In genomic region chr16:48607056-48607825, GRCh38 we compare ENCODE assay signal across 10 cellular contexts. TPM values are rescaled to one million over a fixed set of nuclear protein-coding genes. Genes with fewer than 3 reads are reported as not detected.
DNase-seq lines count a peak whose midpoint lies in the region; ATAC-seq and TF ChIP-seq lines count a peak whose summit lies in the region.
"Had no signal": no experiment of that assay in that cellular context is flagged by ENCODE, and none has a peak within 500 bp of the region (broad histone marks: within the 10 kb centered on the region; RNA-seq: fewer than 3 reads in every experiment).

No MANE protein-coding gene starts in this region.

- peaks cover 20% of the 10 kb centered on the region for H3K36me3 ChIP-seq in DND-41 (ENCODE audit: insufficient read depth, low read length)
- peaks cover 28% of the 10 kb centered on the region for H3K36me3 ChIP-seq in OCI-LY7 (ENCODE audit: insufficient read depth, low read length)
- H3K36me3 ChIP-seq in prostate gland, result no peaks in the 10 kb centered on the region
- H3K36me3 ChIP-seq in Karpas-422 (ENCODE audit: insufficient read depth, low read length), result 0 out of 2 replicates have a peak, but pooled peaks cover 7% of the 10 kb centered on the region

- H3K9ac ChIP-seq in DND-41 (ENCODE audit: low read depth, low read length) (peak overlapping the region; percentile 89; the same call in 1 of the 2 replicates), Karpas-422 (ENCODE audit: low read length) (no peak overlapping the region)

- TF ChIP-seq CTCF in DND-41 (IDR thresholded peaks at IDR 0.05; ENCODE audit: borderline replicate concordance, extremely low read depth, low read length, poor library complexity, severe bottlenecking) (no peak), OCI-LY7 (conservative IDR thresholded peaks at IDR 0.05; ENCODE audit: low read length) (no peak), fibroblast of pulmonary artery (IDR thresholded peaks at IDR 0.05; ENCODE audit: low read length, missing control alignments) (no peak), prostate gland (IDR thresholded peaks at IDR 0.05) (peak in 1 of 4 experiments; percentile 10), GM13977 (IDR thresholded peaks at IDR 0.05; ENCODE audit: extremely low read depth, insufficient read depth, missing control alignments) (no peak)

- WGBS in prostate gland, result 56% methylated on average over 7 of the region's 7 CpGs

- POLR2A ChIA-PET in OCI-LY7 (lab: Charles Lee), result no interaction called here

- DNase-seq in DND-41 (no peak), OCI-LY7 (ENCODE audit: low spot score) (no peak), fibroblast of pulmonary artery (ENCODE audit: low read depth) (peak; percentile 42), prostate gland (ENCODE audit: low spot score) (peak; percentile 86), GM13977 (ENCODE audit: low spot score) (no peak), Karpas-422 (no peak), NCI-H2081 treated with DMSO at 0.1 percent for 48 hours (lab: John Stamatoyannopoulos, UW) (no peak), NCI-H2227 treated with DMSO at 0.1 percent for 48 hours (lab: John Stamatoyannopoulos, UW) (no peak)
- DNase-seq: GOT3, SJCRH30 had no signal

- TF ChIP-seq POLR2A in prostate gland (IDR thresholded peaks at IDR 0.05), result peak; percentile 23

- no peaks in the 10 kb centered on the region for H3K9me3 ChIP-seq in DND-41 (ENCODE audit: insufficient read depth, low read length, severe bottlenecking)
- H3K9me3 ChIP-seq in OCI-LY7 (ENCODE audit: low read length), result no peaks in the 10 kb centered on the region
- no peaks in the 10 kb centered on the region for H3K9me3 ChIP-seq in prostate gland
- no peaks in the 10 kb centered on the region for H3K9me3 ChIP-seq in Karpas-422 (ENCODE audit: low read length)
- H3K9me3 ChIP-seq: SJCRH30 had no signal

- H3K4me2 ChIP-seq in DND-41 (ENCODE audit: insufficient read depth, low read length) (peak overlapping the region; percentile 87), OCI-LY7 (ENCODE audit: low read length) (peak overlapping the region; percentile 32; the same call in 1 of the 2 replicates), Karpas-422 (ENCODE audit: low read depth, low read length, poor library complexity, severe bottlenecking) (no peak overlapping the region)

- intact Hi-C loops in OCI-LY7 (cut with micrococcal nuclease; ENCODE audit: unreplicated experiment), result no loop called here
- intact Hi-C loops in prostate gland (cut with DNase I), result loop anchor here (5.0 kb wide), 1 partner anchor 50 kb away; no protein-coding TSS in a partner anchor

- H2AFZ ChIP-seq in DND-41 (ENCODE audit: low read depth, low read length), result no peak overlapping the region
- H2AFZ ChIP-seq in OCI-LY7 (ENCODE audit: low read length), result no peak overlapping the region
- H2AFZ ChIP-seq in Karpas-422 (ENCODE audit: low read length), result no peak overlapping the region

- H3K9me2 ChIP-seq in OCI-LY7 (ENCODE audit: insufficient read depth, low read length), result no peaks in the 10 kb centered on the region
- H3K9me2 ChIP-seq in Karpas-422 (replicated peaks; ENCODE audit: insufficient read depth, low read length), result no peaks in the 10 kb centered on the region

- H3K4me1 ChIP-seq in DND-41 (ENCODE audit: insufficient read depth, low read length) (peaks cover 56% of the 10 kb centered on the region), OCI-LY7 (ENCODE audit: insufficient read depth, low read length, poor library complexity, severe bottlenecking) (peaks cover 24% of the 10 kb centered on the region), prostate gland (replicated peaks) (peaks cover 27% of the 10 kb centered on the region), Karpas-422 (ENCODE audit: low read length) (peaks cover 23% of the 10 kb centered on the region)

- BruUV-seq in OCI-LY7 (replicated peaks; lab: Mats Ljungman, UMichigan), result no TSS peak

- peaks cover 75% of the 10 kb centered on the region for H3K79me2 ChIP-seq in DND-41 (ENCODE audit: insufficient read depth, low read length)
- H3K79me2 ChIP-seq in OCI-LY7 (ENCODE audit: insufficient read depth, low read depth, low read length), result peaks cover 72% of the 10 kb centered on the region
- peaks cover 78% of the 10 kb centered on the region for H3K79me2 ChIP-seq in Karpas-422 (ENCODE audit: low read length)

- H3K27me3 ChIP-seq in DND-41 (ENCODE audit: insufficient read depth, low read length, poor library complexity) (no peaks in the 10 kb centered on the region), prostate gland (replicated peaks; ENCODE audit: insufficient read depth) (no peaks in the 10 kb centered on the region), Karpas-422 (ENCODE audit: low read length) (no peaks in the 10 kb centered on the region)
- H3K27me3 ChIP-seq: SJCRH30 had no signal

- H4K20me1 ChIP-seq in DND-41 (ENCODE audit: insufficient read depth, low read length), result peaks cover 58% of the 10 kb centered on the region
- peaks cover 11% of the 10 kb centered on the region for H4K20me1 ChIP-seq in OCI-LY7 (ENCODE audit: insufficient read depth, low read length)
- H4K20me1 ChIP-seq in Karpas-422 (ENCODE audit: insufficient read depth, low read depth, low read length), result peaks cover 3% of the 10 kb centered on the region; the same call in 1 of the 2 replicates

- CTCF ChIA-PET in OCI-LY7 (lab: Charles Lee; ENCODE audit: unreplicated experiment), result no interaction called here

- in situ Hi-C loops in GM13977 (cut with MboI; ENCODE audit: low pct_unique_long_range_greater_than_20kb, low sequenced_read_pairs, unreplicated experiment), result no loop called here

- H3K4me3 ChIP-seq in DND-41 (ENCODE audit: low read depth in 1 of 2, low read length in 2 of 2) (peak overlapping the region in 1 of 2 experiments; percentile 95; a peak in 2 of 4 replicates), OCI-LY7 (ENCODE audit: low read depth, low read length, poor library complexity, severe bottlenecking) (no peak overlapping the region), fibroblast of pulmonary artery (replicated peaks; ENCODE audit: low read depth, low read length) (peak overlapping the region; percentile 6), prostate gland (peak overlapping the region in 1 of 2 donors; percentile 15), Karpas-422 (ENCODE audit: low read length) (no peak overlapping the region)
- H3K4me3 ChIP-seq: SJCRH30 had no signal

- no peak for ATAC-seq in DND-41 (ENCODE audit: insufficient read depth, low read depth)

- no peak overlapping the region; the same call in 1 of the 2 replicates for H3K27ac ChIP-seq in DND-41 (ENCODE audit: low read length)
- no peak overlapping the region for H3K27ac ChIP-seq in OCI-LY7 (ENCODE audit: low read depth, low read length, poor library complexity, severe bottlenecking)
- H3K27ac ChIP-seq in prostate gland, result peak overlapping the region; percentile 87 to 90
- no peak overlapping the region for H3K27ac ChIP-seq in Karpas-422 (ENCODE audit: low read length)
- H3K27ac ChIP-seq: SJCRH30 had no signal

RNA-seq across cellular contexts. Expression of gene N4BP1, which starts 2.7 kb away (rescaled TPM):
- total RNA-seq in OCI-LY7 (2014; rRNA removed; shearing (Covaris generic)), result 15.2 and 22.0 TPM in 2 replicates
- total RNA-seq in OCI-LY7 (2022) (26.6 and 33.3 TPM in 2 replicates), prostate gland (10 to 100 TPM; 26.1 to 26.3 TPM)
- 11.1 and 33.5 TPM in 2 replicates for total RNA-seq in Karpas-422 (2014; rRNA removed; shearing (Covaris generic); ENCODE audit: low replicate concordance)

Comparison
In these comparisons a context has a peak if more than half of its experiments do, and no peak if none do; other contexts are left out.
1. DNase-seq: peak in fibroblast of pulmonary artery (single experiment) and prostate gland (single experiment); none in DND-41 (single experiment), OCI-LY7 (single experiment), GM13977 (single experiment), Karpas-422 (single experiment), NCI-H2081 treated with DMSO at 0.1 percent for 48 hours (single experiment) and NCI-H2227 treated with DMSO at 0.1 percent for 48 hours (single experiment).
2. H3K27ac ChIP-seq: peak in prostate gland (2 of 2); none in DND-41 (single experiment), OCI-LY7 (single experiment) and Karpas-422 (single experiment).